In genomic region chr6:124131779-124132178, GRCh38 we compare ENCODE assay signal across 23 cellular contexts.
"Had no signal": no experiment of that assay in that cellular context is flagged by ENCODE, and none has a peak within 500 bp of the region (broad histone marks: within the 10 kb centered on the region; RNA-seq: fewer than 3 reads in every experiment).

No MANE protein-coding gene starts in this region.

- FAIRE-seq: endothelial cell of umbilical vein had no signal

- H3K27ac Mint-ChIP-seq: activated naive CD4-positive, alpha-beta T cell treated with anti-CD3 and anti-CD28 coated beads, Interleukin-2, amount 10 ng/mL, durations not matched to agents 7 days and 5 days; activated naive CD8-positive, alpha-beta T cell treated with anti-CD3 and anti-CD28 coated beads, Interleukin-2, amount 50 U/mL, for 24 hours; dendritic cell treated with granulocyte-macrophage colony-stimulating factor and Interleukin-4, amounts not matched to agents 40 ng/mL and 50 ng/mL, for 4 days; naive thymus-derived CD4-positive, alpha-beta T cell; stimulated activated memory B cell treated with anti-CD40 and anti-IgM and Interleukin-4, amounts not matched to agents 10 μg/mL and 1 μg/mL and 100 μg/mL, for 72 hours had no signal

- DNase-seq: activated CD4-positive, alpha-beta T cell treated with anti-CD3 and anti-CD28 coated beads, Interleukin-2, amount 10 ng/mL, durations not matched to agents 7 days and 5 days; activated CD8-positive, alpha-beta memory T cell treated with anti-CD3 and anti-CD28 coated beads, Interleukin-2, amount 50 U/mL, for 4 hours; activated effector memory CD4-positive, alpha-beta T cell treated with Interleukin-2 at 50 U/mL for 16 hours; activated naive CD4-positive, alpha-beta T cell treated with anti-CD3 and anti-CD28 coated beads, Interleukin-2, amount 10 ng/mL, durations not matched to agents 7 days and 5 days; activated naive CD8-positive, alpha-beta T cell treated with anti-CD3 and anti-CD28 coated beads, Interleukin-2, amount 50 U/mL, for 24 hours; activated T-cell treated with anti-CD3 and anti-CD28 coated beads, Interleukin-2, amount 50 U/mL, for 4 hours; anterior cingulate cortex; cerebellar nuclear complex; effector memory CD4-positive, alpha-beta T cell; heart left ventricle; left lung; mucosa of descending colon; naive thymus-derived CD4-positive, alpha-beta T cell; sigmoid colon; stimulated activated CD4-positive, alpha-beta T cell treated with anti-CD3 and anti-CD28 coated beads, Interleukin-4, amount 100 ng/mL, for 24 hours; T1000; testis; upper lobe of left lung had no signal

- H3K27me3 ChIP-seq: esophagus muscularis mucosa, gastroesophageal sphincter, heart left ventricle, left lung, sigmoid colon, testis, upper lobe of left lung had no signal

- ATAC-seq: activated naive CD8-positive, alpha-beta T cell treated with anti-CD3 and anti-CD28 coated beads, Interleukin-2, amount 50 U/mL, for 24 hours; activated T-cell treated with anti-CD3 and anti-CD28 coated beads, Interleukin-2, amount 50 U/mL, for 4 hours; gastroesophageal sphincter; heart left ventricle; left lung; mucosa of descending colon; naive thymus-derived CD4-positive, alpha-beta T cell; stimulated activated memory B cell treated with anti-CD40 and anti-IgM and Interleukin-4, amounts not matched to agents 10 μg/mL and 1 μg/mL and 100 μg/mL, for 72 hours had no signal

- H3K4me3 Mint-ChIP-seq: activated CD4-positive, alpha-beta T cell treated with anti-CD3 and anti-CD28 coated beads, Interleukin-2, amount 10 ng/mL, durations not matched to agents 7 days and 5 days; activated naive CD4-positive, alpha-beta T cell treated with anti-CD3 and anti-CD28 coated beads, Interleukin-2, amount 10 ng/mL, durations not matched to agents 7 days and 5 days; activated naive CD8-positive, alpha-beta T cell treated with anti-CD3 and anti-CD28 coated beads, Interleukin-2, amount 50 U/mL, for 24 hours; activated T-cell treated with anti-CD3 and anti-CD28 coated beads, Interleukin-2, amount 50 U/mL, for 4 hours; dendritic cell treated with granulocyte-macrophage colony-stimulating factor and Interleukin-4, amounts not matched to agents 40 ng/mL and 50 ng/mL, for 4 days; naive thymus-derived CD4-positive, alpha-beta T cell; stimulated activated memory B cell treated with anti-CD40 and anti-IgM and Interleukin-4, amounts not matched to agents 10 μg/mL and 1 μg/mL and 100 μg/mL, for 72 hours had no signal

- H3K4me1 Mint-ChIP-seq: activated CD4-positive, alpha-beta T cell treated with anti-CD3 and anti-CD28 coated beads, Interleukin-2, amount 10 ng/mL, durations not matched to agents 7 days and 5 days; activated naive CD4-positive, alpha-beta T cell treated with anti-CD3 and anti-CD28 coated beads, Interleukin-2, amount 10 ng/mL, durations not matched to agents 7 days and 5 days; activated naive CD8-positive, alpha-beta T cell treated with anti-CD3 and anti-CD28 coated beads, Interleukin-2, amount 50 U/mL, for 24 hours; naive thymus-derived CD4-positive, alpha-beta T cell; stimulated activated memory B cell treated with anti-CD40 and anti-IgM and Interleukin-4, amounts not matched to agents 10 μg/mL and 1 μg/mL and 100 μg/mL, for 72 hours had no signal

- H3K36me3 Mint-ChIP-seq: activated naive CD4-positive, alpha-beta T cell treated with anti-CD3 and anti-CD28 coated beads, Interleukin-2, amount 10 ng/mL, durations not matched to agents 7 days and 5 days; naive thymus-derived CD4-positive, alpha-beta T cell; stimulated activated memory B cell treated with anti-CD40 and anti-IgM and Interleukin-4, amounts not matched to agents 10 μg/mL and 1 μg/mL and 100 μg/mL, for 72 hours had no signal

- H3K9me3 ChIP-seq: mucosa of descending colon, testis had no signal

- H3K27me3 Mint-ChIP-seq: activated CD4-positive, alpha-beta T cell treated with anti-CD3 and anti-CD28 coated beads, Interleukin-2, amount 10 ng/mL, durations not matched to agents 7 days and 5 days; activated naive CD4-positive, alpha-beta T cell treated with anti-CD3 and anti-CD28 coated beads, Interleukin-2, amount 10 ng/mL, durations not matched to agents 7 days and 5 days; activated naive CD8-positive, alpha-beta T cell treated with anti-CD3 and anti-CD28 coated beads, Interleukin-2, amount 50 U/mL, for 24 hours; dendritic cell treated with granulocyte-macrophage colony-stimulating factor and Interleukin-4, amounts not matched to agents 40 ng/mL and 50 ng/mL, for 4 days; naive thymus-derived CD4-positive, alpha-beta T cell; stimulated activated memory B cell treated with anti-CD40 and anti-IgM and Interleukin-4, amounts not matched to agents 10 μg/mL and 1 μg/mL and 100 μg/mL, for 72 hours had no signal

- H3K36me3 ChIP-seq: esophagus muscularis mucosa, gastroesophageal sphincter, heart left ventricle, left lung, sigmoid colon, upper lobe of left lung had no signal

- H3K9me3 Mint-ChIP-seq: activated CD4-positive, alpha-beta T cell treated with anti-CD3 and anti-CD28 coated beads, Interleukin-2, amount 10 ng/mL, durations not matched to agents 7 days and 5 days had no signal

- H3K4me1 ChIP-seq: esophagus muscularis mucosa, gastroesophageal sphincter, heart left ventricle, left lung, sigmoid colon, testis, upper lobe of left lung had no signal

- H3K27ac ChIP-seq: esophagus muscularis mucosa, gastroesophageal sphincter, heart left ventricle, left lung, sigmoid colon, testis, upper lobe of left lung had no signal

- H3K4me3 ChIP-seq: esophagus muscularis mucosa, gastroesophageal sphincter, heart left ventricle, left lung, mucosa of descending colon, sigmoid colon, testis, upper lobe of left lung had no signal
